In the genomic region with DNA sequence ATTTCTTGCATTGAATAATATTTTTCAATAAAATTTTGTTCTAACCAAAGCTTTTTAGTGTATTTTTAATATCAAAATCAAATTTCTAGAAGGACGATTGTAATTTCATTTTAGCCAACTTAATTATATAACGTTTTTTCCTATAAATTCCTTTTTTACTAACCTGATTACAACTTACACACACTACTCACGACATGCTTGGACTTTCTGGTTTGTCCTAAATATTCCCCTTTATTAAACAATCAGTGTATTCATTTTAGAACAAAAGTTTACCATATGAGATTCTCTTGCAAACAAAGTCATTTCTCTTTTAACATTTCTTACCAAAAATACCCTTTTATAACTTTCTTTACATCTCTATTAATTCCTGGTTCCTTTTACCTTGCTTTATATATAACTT, we compare ENCODE assay signal across 20 cellular contexts.
"Had no signal": no experiment of that assay in that cellular context is flagged by ENCODE, and none has a peak within 500 bp of the region (broad histone marks: within the 10 kb centered on the region; RNA-seq: fewer than 3 reads in every experiment).

No MANE protein-coding gene starts in this region.

- DNase-seq: activated CD4-positive, alpha-beta memory T cell treated with anti-CD3 and anti-CD28 coated beads, Interleukin-2, amount 10 ng/mL, durations not matched to agents 7 days and 5 days; activated CD4-positive, alpha-beta T cell treated with anti-CD3 and anti-CD28 coated beads for 48 hours; activated CD4-positive, CD25-positive, alpha-beta regulatory T cell; activated CD8-positive, alpha-beta memory T cell treated with anti-CD3 and anti-CD28 coated beads, Interleukin-2, amount 10 ng/mL, durations not matched to agents 7 days and 5 days; activated naive CD4-positive, alpha-beta T cell; activated naive CD8-positive, alpha-beta T cell treated with anti-CD3 and anti-CD28 coated beads for 36 hours; amygdala; colonic mucosa; endodermal cell; hypothalamus; kidney glomerular epithelial cell; left ventricle myocardium inferior; retina; stimulated activated CD4-positive, alpha-beta T cell treated with anti-CD3 and anti-CD28 coated beads, Interleukin-12 subunit alpha, Interleukin-12 subunit beta, amount 100 ng/mL, for 4 hours; stimulated activated CD4-positive, alpha-beta T cell treated with anti-CD3 and anti-CD28 coated beads, Interleukin-1b, Interleukin-23, amount 100 ng/mL, for 48 hours; stimulated activated naive CD8-positive, alpha-beta T cell treated with anti-CD3 and anti-CD28 coated beads, Interleukin-15, Interleukin-2, amounts not matched to agents 100 U/mL and 50 U/mL, for 24 hours; substantia nigra; tibial artery had no signal

- ATAC-seq: activated CD8-positive, alpha-beta memory T cell treated with anti-CD3 and anti-CD28 coated beads, Interleukin-2, amount 10 ng/mL, durations not matched to agents 7 days and 5 days; activated T-helper 17 cell treated with anti-CD3 and anti-CD28 coated beads, Interleukin-2, amount 50 U/mL, for 72 hours; stimulated activated naive CD8-positive, alpha-beta T cell treated with anti-CD3 and anti-CD28 coated beads, Interleukin-15, Interleukin-2, amounts not matched to agents 100 U/mL and 50 U/mL, for 24 hours had no signal

- H3K27me3 ChIP-seq: colonic mucosa, tibial artery had no signal

- H3K27ac ChIP-seq: colonic mucosa, epithelial cell of prostate, left ventricle myocardium inferior, tibial artery had no signal

- H3K4me1 ChIP-seq: colonic mucosa, left ventricle myocardium inferior, tibial artery had no signal

- H3K4me3 ChIP-seq: colonic mucosa, left ventricle myocardium inferior, tibial artery had no signal

- H3K36me3 ChIP-seq: colonic mucosa, left ventricle myocardium inferior, tibial artery had no signal

- H3K9me3 ChIP-seq: colonic mucosa had no signal
